In the genomic region with DNA sequence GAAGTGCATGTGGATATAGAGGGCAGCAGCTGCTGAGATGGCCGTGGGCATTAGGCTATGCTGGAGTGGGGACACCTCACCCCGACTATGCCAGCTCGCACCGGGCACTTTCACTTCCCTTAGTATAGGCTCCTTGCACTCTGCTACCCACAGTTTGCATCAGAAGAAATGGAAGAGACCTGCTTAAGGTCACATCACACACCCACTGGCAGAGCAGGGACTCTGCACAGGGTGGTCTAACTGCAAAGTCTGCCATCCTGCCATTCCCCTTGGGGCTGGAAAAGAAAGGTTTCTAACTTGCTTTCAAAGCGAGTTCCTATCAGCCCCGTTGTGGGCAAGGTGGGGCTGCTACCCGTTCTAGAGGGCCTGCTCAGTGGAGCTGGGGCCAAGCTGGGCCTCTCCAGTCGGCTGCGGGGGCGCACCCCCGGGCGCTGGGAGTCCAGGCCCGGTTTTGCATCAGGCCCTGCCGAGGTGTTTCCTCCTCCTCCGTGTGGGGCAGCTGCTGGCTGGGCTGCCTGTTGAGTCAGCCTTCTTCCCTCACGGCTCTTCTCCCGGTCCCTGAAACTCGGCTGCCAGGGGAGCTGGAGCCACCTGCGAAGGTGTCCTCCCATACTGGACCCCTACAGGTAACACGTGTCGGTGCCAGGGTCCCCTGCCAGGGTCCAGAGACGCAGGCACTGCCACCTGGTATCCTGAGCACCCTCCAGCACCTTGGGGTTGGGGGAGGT, we compare ENCODE assay signal across 1 cellular context.
TF ChIP-seq lines count a peak whose summit lies in the region.

A gene with protein sequence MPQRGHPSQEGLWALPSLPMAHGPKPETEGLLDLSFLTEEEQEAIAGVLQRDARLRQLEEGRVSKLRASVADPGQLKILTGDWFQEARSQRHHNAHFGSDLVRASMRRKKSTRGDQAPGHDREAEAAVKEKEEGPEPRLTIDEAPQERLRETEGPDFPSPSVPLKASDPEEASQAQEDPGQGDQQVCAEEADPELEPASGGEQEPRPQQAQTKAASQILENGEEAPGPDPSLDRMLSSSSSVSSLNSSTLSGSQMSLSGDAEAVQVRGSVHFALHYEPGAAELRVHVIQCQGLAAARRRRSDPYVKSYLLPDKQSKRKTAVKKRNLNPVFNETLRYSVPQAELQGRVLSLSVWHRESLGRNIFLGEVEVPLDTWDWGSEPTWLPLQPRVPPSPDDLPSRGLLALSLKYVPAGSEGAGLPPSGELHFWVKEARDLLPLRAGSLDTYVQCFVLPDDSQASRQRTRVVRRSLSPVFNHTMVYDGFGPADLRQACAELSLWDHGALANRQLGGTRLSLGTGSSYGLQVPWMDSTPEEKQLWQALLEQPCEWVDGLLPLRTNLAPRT (plus strand): TSS at position 498 of the 728 bp plus-strand sequence. CDS start 3,313 bp downstream, outside the sequence.

TF ChIP-seq in K562, 482 proteins besides CTCF, POLR2A, EP300 and RAD21 (continued from another document and continues in another):
- TF ChIP-seq, protein P1, sequence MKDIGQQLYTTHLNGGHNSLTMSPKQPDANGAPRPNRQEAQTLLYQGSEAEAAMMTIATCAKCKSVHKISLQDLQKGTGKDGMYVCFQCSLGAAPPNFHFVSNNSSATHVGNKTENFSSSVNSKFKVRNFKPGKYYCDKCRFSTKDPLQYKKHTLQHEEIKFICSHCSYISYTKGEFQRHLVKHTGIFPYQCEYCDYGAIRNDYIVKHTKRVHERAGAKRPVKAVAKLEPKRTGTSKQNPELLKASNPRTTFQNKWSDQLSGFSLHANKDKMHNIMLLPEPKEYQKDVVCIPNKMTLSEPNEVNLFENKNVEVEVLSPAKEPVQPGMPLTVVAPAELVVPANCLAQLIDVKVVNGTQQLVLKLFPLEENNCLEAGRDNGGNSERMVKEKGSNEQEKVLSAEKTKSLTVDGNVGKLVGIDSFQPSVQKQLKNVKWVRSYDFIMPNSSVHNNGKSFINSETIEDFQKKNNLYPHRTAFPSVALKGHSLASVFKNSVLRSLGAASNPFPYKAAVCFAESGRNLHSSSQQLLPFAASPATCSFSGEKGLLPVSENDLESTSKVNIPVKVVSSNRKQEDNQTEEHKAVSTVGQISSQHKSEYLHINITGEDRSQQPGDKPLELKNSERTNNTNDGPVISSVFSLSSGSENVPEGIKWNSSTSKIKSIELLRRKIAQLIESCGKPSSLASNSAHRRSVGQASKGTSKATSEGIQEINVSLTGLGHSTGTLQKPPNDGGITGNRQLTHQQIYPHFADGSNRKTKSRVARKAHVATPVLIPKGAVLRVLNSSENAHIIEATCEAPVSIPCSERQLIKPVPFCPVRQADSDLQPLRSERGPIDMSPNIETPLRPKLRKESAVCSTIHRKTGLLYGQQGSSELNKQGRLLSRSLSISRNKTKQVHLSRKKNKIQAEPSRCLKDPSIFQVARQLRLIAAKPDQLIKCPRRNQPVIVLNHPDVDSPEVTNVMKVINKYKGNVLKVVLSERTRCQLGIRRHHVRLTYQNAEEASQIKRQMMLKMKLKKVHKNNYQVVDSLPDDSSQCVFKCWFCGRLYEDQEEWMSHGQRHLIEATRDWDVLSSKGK (CRISPR knock-in tag; IDR thresholded peaks at IDR 0.05), result no peak
- no peak for TF ChIP-seq POU5F1 (IDR thresholded peaks at IDR 0.05; ENCODE audit: borderline replicate concordance, low read depth, low read length, partially characterized antibody)
- TF ChIP-seq, protein P2, sequence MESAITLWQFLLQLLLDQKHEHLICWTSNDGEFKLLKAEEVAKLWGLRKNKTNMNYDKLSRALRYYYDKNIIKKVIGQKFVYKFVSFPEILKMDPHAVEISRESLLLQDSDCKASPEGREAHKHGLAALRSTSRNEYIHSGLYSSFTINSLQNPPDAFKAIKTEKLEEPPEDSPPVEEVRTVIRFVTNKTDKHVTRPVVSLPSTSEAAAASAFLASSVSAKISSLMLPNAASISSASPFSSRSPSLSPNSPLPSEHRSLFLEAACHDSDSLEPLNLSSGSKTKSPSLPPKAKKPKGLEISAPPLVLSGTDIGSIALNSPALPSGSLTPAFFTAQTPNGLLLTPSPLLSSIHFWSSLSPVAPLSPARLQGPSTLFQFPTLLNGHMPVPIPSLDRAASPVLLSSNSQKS (CRISPR knock-in tag; IDR thresholded peaks at IDR 0.05), result no peak
- TF ChIP-seq, protein P3, sequence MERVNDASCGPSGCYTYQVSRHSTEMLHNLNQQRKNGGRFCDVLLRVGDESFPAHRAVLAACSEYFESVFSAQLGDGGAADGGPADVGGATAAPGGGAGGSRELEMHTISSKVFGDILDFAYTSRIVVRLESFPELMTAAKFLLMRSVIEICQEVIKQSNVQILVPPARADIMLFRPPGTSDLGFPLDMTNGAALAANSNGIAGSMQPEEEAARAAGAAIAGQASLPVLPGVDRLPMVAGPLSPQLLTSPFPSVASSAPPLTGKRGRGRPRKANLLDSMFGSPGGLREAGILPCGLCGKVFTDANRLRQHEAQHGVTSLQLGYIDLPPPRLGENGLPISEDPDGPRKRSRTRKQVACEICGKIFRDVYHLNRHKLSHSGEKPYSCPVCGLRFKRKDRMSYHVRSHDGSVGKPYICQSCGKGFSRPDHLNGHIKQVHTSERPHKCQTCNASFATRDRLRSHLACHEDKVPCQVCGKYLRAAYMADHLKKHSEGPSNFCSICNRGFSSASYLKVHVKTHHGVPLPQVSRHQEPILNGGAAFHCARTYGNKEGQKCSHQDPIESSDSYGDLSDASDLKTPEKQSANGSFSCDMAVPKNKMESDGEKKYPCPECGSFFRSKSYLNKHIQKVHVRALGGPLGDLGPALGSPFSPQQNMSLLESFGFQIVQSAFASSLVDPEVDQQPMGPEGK (CRISPR knock-in tag; IDR thresholded peaks at IDR 0.05; ENCODE audit: borderline replicate concordance), result no peak
- TF ChIP-seq EZH2 (IDR thresholded peaks at IDR 0.05; ENCODE audit: borderline replicate concordance, low read depth, low read length), result no peak
- TF ChIP-seq CC2D1A (IDR thresholded peaks at IDR 0.05), result no peak
- no peak for TF ChIP-seq ZNF24 (IDR thresholded peaks at IDR 0.05)
- no peak for TF ChIP-seq CBFB (CRISPR knock-in tag; IDR thresholded peaks at IDR 0.05)
- no peak for TF ChIP-seq MEF2A (IDR thresholded peaks at IDR 0.05; ENCODE audit: control insufficient read depth, low read depth, low read length)
- TF ChIP-seq, protein P4, sequence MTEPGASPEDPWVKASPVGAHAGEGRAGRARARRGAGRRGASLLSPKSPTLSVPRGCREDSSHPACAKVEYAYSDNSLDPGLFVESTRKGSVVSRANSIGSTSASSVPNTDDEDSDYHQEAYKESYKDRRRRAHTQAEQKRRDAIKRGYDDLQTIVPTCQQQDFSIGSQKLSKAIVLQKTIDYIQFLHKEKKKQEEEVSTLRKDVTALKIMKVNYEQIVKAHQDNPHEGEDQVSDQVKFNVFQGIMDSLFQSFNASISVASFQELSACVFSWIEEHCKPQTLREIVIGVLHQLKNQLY (CRISPR knock-in tag; conservative IDR thresholded peaks at IDR 0.05), result no peak
- TF ChIP-seq USF2 (CRISPR knock-in tag; IDR thresholded peaks at IDR 0.05), result no peak
- TF ChIP-seq ADNP (tag; IDR thresholded peaks at IDR 0.05), result no peak
- no peak for TF ChIP-seq ZNF57 (CRISPR knock-in tag; IDR thresholded peaks at IDR 0.05)
- no peak for TF ChIP-seq CLOCK (CRISPR knock-in tag; IDR thresholded peaks at IDR 0.05; ENCODE audit: borderline replicate concordance)
- no peak for TF ChIP-seq HDAC1 (IDR thresholded peaks at IDR 0.05)
- no peak for TF ChIP-seq FOXK1 (CRISPR knock-in tag; IDR thresholded peaks at IDR 0.05; ENCODE audit: borderline replicate concordance)
- no peak for TF ChIP-seq ZNF165 (CRISPR knock-in tag; IDR thresholded peaks at IDR 0.05; ENCODE audit: borderline replicate concordance)
- TF ChIP-seq MAZ (CRISPR knock-in tag; conservative IDR thresholded peaks at IDR 0.05 in 1 of 2, IDR thresholded peaks at IDR 0.05 in 1 of 2), result peak; percentile 54 to 77; a peak in 2 of 4 replicates
- TF ChIP-seq, protein P5, sequence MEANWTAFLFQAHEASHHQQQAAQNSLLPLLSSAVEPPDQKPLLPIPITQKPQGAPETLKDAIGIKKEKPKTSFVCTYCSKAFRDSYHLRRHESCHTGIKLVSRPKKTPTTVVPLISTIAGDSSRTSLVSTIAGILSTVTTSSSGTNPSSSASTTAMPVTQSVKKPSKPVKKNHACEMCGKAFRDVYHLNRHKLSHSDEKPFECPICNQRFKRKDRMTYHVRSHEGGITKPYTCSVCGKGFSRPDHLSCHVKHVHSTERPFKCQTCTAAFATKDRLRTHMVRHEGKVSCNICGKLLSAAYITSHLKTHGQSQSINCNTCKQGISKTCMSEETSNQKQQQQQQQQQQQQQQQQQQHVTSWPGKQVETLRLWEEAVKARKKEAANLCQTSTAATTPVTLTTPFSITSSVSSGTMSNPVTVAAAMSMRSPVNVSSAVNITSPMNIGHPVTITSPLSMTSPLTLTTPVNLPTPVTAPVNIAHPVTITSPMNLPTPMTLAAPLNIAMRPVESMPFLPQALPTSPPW (CRISPR knock-in tag; IDR thresholded peaks at IDR 0.05), result peak; percentile 58
- no peak for TF ChIP-seq ZNF785 (CRISPR knock-in tag; IDR thresholded peaks at IDR 0.05)
- no peak for TF ChIP-seq ZC3H8 (IDR thresholded peaks at IDR 0.05)
- TF ChIP-seq BRD9 (IDR thresholded peaks at IDR 0.05; ENCODE audit: low read depth, partially characterized antibody), result no peak
- TF ChIP-seq, protein P6, sequence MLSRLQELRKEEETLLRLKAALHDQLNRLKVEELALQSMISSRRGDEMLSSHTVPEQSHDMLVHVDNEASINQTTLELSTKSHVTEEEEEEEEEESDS (CRISPR knock-in tag; IDR thresholded peaks at IDR 0.05), result no peak
- no peak; the same call in 1 of the 2 replicates for TF ChIP-seq ZFP91 (CRISPR knock-in tag; IDR thresholded peaks at IDR 0.05)
- TF ChIP-seq BCL6 (CRISPR knock-in tag; IDR thresholded peaks at IDR 0.05), result no peak
- TF ChIP-seq, protein P7, sequence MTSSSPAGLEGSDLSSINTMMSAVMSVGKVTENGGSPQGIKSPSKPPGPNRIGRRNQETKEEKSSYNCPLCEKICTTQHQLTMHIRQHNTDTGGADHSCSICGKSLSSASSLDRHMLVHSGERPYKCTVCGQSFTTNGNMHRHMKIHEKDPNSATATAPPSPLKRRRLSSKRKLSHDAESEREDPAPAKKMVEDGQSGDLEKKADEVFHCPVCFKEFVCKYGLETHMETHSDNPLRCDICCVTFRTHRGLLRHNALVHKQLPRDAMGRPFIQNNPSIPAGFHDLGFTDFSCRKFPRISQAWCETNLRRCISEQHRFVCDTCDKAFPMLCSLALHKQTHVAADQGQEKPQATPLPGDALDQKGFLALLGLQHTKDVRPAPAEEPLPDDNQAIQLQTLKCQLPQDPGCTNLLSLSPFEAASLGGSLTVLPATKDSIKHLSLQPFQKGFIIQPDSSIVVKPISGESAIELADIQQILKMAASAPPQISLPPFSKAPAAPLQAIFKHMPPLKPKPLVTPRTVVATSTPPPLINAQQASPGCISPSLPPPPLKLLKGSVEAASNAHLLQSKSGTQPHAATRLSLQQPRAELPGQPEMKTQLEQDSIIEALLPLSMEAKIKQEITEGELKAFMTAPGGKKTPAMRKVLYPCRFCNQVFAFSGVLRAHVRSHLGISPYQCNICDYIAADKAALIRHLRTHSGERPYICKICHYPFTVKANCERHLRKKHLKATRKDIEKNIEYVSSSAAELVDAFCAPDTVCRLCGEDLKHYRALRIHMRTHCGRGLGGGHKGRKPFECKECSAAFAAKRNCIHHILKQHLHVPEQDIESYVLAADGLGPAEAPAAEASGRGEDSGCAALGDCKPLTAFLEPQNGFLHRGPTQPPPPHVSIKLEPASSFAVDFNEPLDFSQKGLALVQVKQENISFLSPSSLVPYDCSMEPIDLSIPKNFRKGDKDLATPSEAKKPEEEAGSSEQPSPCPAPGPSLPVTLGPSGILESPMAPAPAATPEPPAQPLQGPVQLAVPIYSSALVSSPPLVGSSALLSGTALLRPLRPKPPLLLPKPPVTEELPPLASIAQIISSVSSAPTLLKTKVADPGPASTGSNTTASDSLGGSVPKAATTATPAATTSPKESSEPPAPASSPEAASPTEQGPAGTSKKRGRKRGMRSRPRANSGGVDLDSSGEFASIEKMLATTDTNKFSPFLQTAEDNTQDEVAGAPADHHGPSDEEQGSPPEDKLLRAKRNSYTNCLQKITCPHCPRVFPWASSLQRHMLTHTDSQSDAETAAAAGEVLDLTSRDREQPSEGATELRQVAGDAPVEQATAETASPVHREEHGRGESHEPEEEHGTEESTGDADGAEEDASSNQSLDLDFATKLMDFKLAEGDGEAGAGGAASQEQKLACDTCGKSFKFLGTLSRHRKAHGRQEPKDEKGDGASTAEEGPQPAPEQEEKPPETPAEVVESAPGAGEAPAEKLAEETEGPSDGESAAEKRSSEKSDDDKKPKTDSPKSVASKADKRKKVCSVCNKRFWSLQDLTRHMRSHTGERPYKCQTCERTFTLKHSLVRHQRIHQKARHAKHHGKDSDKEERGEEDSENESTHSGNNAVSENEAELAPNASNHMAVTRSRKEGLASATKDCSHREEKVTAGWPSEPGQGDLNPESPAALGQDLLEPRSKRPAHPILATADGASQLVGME (CRISPR knock-in tag; IDR thresholded peaks at IDR 0.05), result no peak
- no peak for TF ChIP-seq IRF2 (CRISPR knock-in tag; IDR thresholded peaks at IDR 0.05)
- TF ChIP-seq PYGO2 (tag; IDR thresholded peaks at IDR 0.05), result no peak
- no peak for TF ChIP-seq ZNF780A (CRISPR knock-in tag; IDR thresholded peaks at IDR 0.05)
- TF ChIP-seq PHB (CRISPR knock-in tag; IDR thresholded peaks at IDR 0.05), result no peak
